In genomic region chr4:77636902-77637301, GRCh38 we compare ENCODE assay signal across 12 cellular contexts. TPM values are rescaled to one million over a fixed set of nuclear protein-coding genes. Genes with fewer than 3 reads are reported as not detected.
DNase-seq lines count a peak whose midpoint lies in the region; ATAC-seq and TF ChIP-seq lines count a peak whose summit lies in the region.
"Had no signal": no experiment of that assay in that cellular context is flagged by ENCODE, and none has a peak within 500 bp of the region (broad histone marks: within the 10 kb centered on the region; RNA-seq: fewer than 3 reads in every experiment).

No MANE protein-coding gene starts in this region.

- in situ Hi-C loops in brain microvascular endothelial cell (cut with HindIII; ENCODE audit: low pct_ligation_motif_present, low sequenced_read_pairs), result no loop called here

- TF ChIP-seq EP300 in upper lobe of left lung (IDR thresholded peaks at IDR 0.05), result no peak

- H3K4me3 Mint-ChIP-seq in activated T-cell treated with anti-CD3 and anti-CD28 coated beads, Interleukin-2, amount 50 U/mL, for 4 hours, result no peak overlapping the region
- H3K4me3 Mint-ChIP-seq: T-helper 17 cell had no signal

- H3K36me3 ChIP-seq in brain microvascular endothelial cell (replicated peaks), result no peaks in the 10 kb centered on the region
- no peaks in the 10 kb centered on the region for H3K36me3 ChIP-seq in upper lobe of left lung

- H3K27me3 ChIP-seq in brain microvascular endothelial cell (replicated peaks) (no peaks in the 10 kb centered on the region), upper lobe of left lung (no peaks in the 10 kb centered on the region)

- no peaks in the 10 kb centered on the region for H3K36me3 Mint-ChIP-seq in activated T-cell treated with anti-CD3 and anti-CD28 coated beads, Interleukin-2, amount 50 U/mL, for 4 hours (ENCODE audit: insufficient read depth)

- H3K27me3 Mint-ChIP-seq in activated T-cell treated with anti-CD3 and anti-CD28 coated beads, Interleukin-2, amount 50 U/mL, for 4 hours (ENCODE audit: low read depth), result peaks cover 2% of the 10 kb centered on the region
- H3K27me3 Mint-ChIP-seq: T-helper 17 cell had no signal

- no peak for TF ChIP-seq CTCF in brain microvascular endothelial cell (IDR thresholded peaks at IDR 0.05; ENCODE audit: low read depth, low read length, missing control alignments)
- TF ChIP-seq CTCF in upper lobe of left lung (IDR thresholded peaks at IDR 0.05), result no peak

- TF ChIP-seq POLR2A in upper lobe of left lung (IDR thresholded peaks at IDR 0.05), result no peak

- H3K4me1 Mint-ChIP-seq in activated T-cell treated with anti-CD3 and anti-CD28 coated beads, Interleukin-2, amount 50 U/mL, for 4 hours (ENCODE audit: low read depth), result no peaks in the 10 kb centered on the region
- H3K4me1 Mint-ChIP-seq: T-helper 17 cell had no signal

- H3K9me3 ChIP-seq in upper lobe of left lung, result no peaks in the 10 kb centered on the region

- H3K4me1 ChIP-seq in upper lobe of left lung, result no peaks in the 10 kb centered on the region

- DNase-seq in DMS53 (lab: John Stamatoyannopoulos, UW) (peak; percentile 96), NCI-H2029 treated with DMSO at 0.1 percent for 48 hours (lab: John Stamatoyannopoulos, UW) (peak; percentile 84), brain microvascular endothelial cell (peak; percentile 93), lung microvascular endothelial cell (ENCODE audit: low read depth in 2 of 2) (peak; percentile 93 to 98), upper lobe of left lung (no peak), NCI-H1048 (lab: John Stamatoyannopoulos, UW) (no peak)
- no peak for DNase-seq in activated T-cell treated with anti-CD3 and anti-CD28 coated beads, Interleukin-2, amount 50 U/mL, for 4 hours
- DNase-seq in activated CD8-positive, alpha-beta memory T cell treated with anti-CD3 and anti-CD28 coated beads for 24 hours, result no peak
- DNase-seq: activated T-cell treated with anti-CD3 and anti-CD28 coated beads, Interleukin-2, amount 50 U/mL, for 48 hours; NCI-H187; T-helper 17 cell had no signal

- H3K4me3 ChIP-seq in brain microvascular endothelial cell (ENCODE audit: low read depth, low read length) (no peak overlapping the region), upper lobe of left lung (no peak overlapping the region)

- ATAC-seq in upper lobe of left lung (ENCODE audit: low FRiP score in 2 of 2), result no peak
- no peak for ATAC-seq in activated T-cell treated with anti-CD3 and anti-CD28 coated beads, Interleukin-2, amount 50 U/mL, for 4 hours
- ATAC-seq: T-helper 17 cell had no signal

- H3K27ac ChIP-seq in brain microvascular endothelial cell, result no peak overlapping the region
- H3K27ac ChIP-seq in upper lobe of left lung, result no peak overlapping the region

- no peaks in the 10 kb centered on the region for H3K9me3 Mint-ChIP-seq in activated T-cell treated with anti-CD3 and anti-CD28 coated beads, Interleukin-2, amount 50 U/mL, for 4 hours

- 60 to 84% methylated on average over 3 of the region's 3 CpGs for WGBS in upper lobe of left lung, 2 donors

RNA-seq across cellular contexts. Expression of gene CXCL13, which starts 31.3 kb away (rescaled TPM):
- total RNA-seq in lung microvascular endothelial cell (not detected in 2 replicates), upper lobe of left lung (1 to 10 TPM in 2 of 6 donors, under 1 TPM in 3, not detected in 1; 0.52 to 4.7 (median 0.76) TPM)
- 1 to 10 TPM in 2 of 3 donors, under 1 TPM in 1; 0.56 to 2.8 (median 1.7) TPM for total RNA-seq in activated T-cell treated with anti-CD3 and anti-CD28 coated beads, Interleukin-2, amount 50 U/mL, for 4 hours
- total RNA-seq: G401, T-helper 17 cell had no signal

Comparison
In these comparisons a context has a peak if more than half of its experiments do, and no peak if none do; other contexts are left out.
1. DNase-seq: peak in DMS53 (single experiment), NCI-H2029 treated with DMSO at 0.1 percent for 48 hours (single experiment), brain microvascular endothelial cell (single experiment) and lung microvascular endothelial cell (2 of 2); none in upper lobe of left lung (0 of 2), NCI-H1048 (single experiment), activated T-cell treated with anti-CD3 and anti-CD28 coated beads, Interleukin-2, amount 50 U/mL, for 4 hours (single experiment) and activated CD8-positive, alpha-beta memory T cell treated with anti-CD3 and anti-CD28 coated beads for 24 hours (single experiment).